Comparison of ENCODE assay signal across 8 cellular contexts in genomic region chr1:55213885-55214213, GRCh38. TPM values are rescaled to one million over a fixed set of nuclear protein-coding genes. Genes with fewer than 3 reads are reported as not detected.
DNase-seq lines count a peak whose midpoint lies in the region; ATAC-seq, FAIRE-seq and TF ChIP-seq lines count a peak whose summit lies in the region.

No MANE protein-coding gene starts in this region.

- no peaks in the 10 kb centered on the region; the same call in 1 of the 2 replicates for H4K20me1 ChIP-seq in MM.1S (ENCODE audit: insufficient read depth, low read length)

- no peaks in the 10 kb centered on the region; the same call in 1 of the 2 replicates for H3F3A ChIP-seq in MM.1S (ENCODE audit: insufficient read depth, low read length)

- no peak for ATAC-seq in GM21360 (IDR thresholded peaks at IDR 0.05; ENCODE audit: unreplicated experiment)

- TF ChIP-seq CTCF in BE2C (IDR thresholded peaks at IDR 0.05; ENCODE audit: low read depth, low read length) (no peak), MM.1S (IDR thresholded peaks at IDR 0.05; ENCODE audit: low read length) (no peak), bronchial epithelial cell (IDR thresholded peaks at IDR 0.05; ENCODE audit: insufficient read depth, low read length, severe bottlenecking) (no peak)

- H3K4me3 ChIP-seq in BE2C (ENCODE audit: low read depth, low read length), result peak overlapping the region; percentile 82
- H3K4me3 ChIP-seq in MM.1S (ENCODE audit: low read length), result peak overlapping the region; percentile 96
- H3K4me3 ChIP-seq in bronchial epithelial cell (ENCODE audit: low read depth, low read length), result peak overlapping the region; percentile 92
- H3K4me3 ChIP-seq in muscle layer of duodenum (ENCODE audit: low read depth in 1 of 2, low read length in 2 of 2), result peak overlapping the region; percentile 79 to 80

- no peaks in the 10 kb centered on the region for H3K27me3 ChIP-seq in BE2C
- no peaks in the 10 kb centered on the region for H3K27me3 ChIP-seq in MM.1S (replicated peaks; ENCODE audit: insufficient read depth, low read length)
- no peaks in the 10 kb centered on the region for H3K27me3 ChIP-seq in bronchial epithelial cell (ENCODE audit: control insufficient read depth, insufficient read depth, low read length)
- no peaks in the 10 kb centered on the region for H3K27me3 ChIP-seq in muscle layer of duodenum (ENCODE audit: low read depth, low read length)

- DNase-seq in BE2C (peak; percentile 6), MM.1S (no peak), bronchial epithelial cell (ENCODE audit: low read depth) (no peak), OCI-M2 (lab: John Stamatoyannopoulos, UW; ENCODE audit: unreplicated experiment) (no peak), NCI-H2227 treated with DMSO at 0.1 percent for 48 hours (lab: John Stamatoyannopoulos, UW) (no peak), NCI-H510A (lab: John Stamatoyannopoulos, UW) (no peak)

- H3K27ac ChIP-seq in MM.1S (ENCODE audit: low read length) (no peak overlapping the region), muscle layer of duodenum (ENCODE audit: low read length) (peak overlapping the region; percentile 83)

- H3K36me3 ChIP-seq in BE2C (no peaks in the 10 kb centered on the region), MM.1S (replicated peaks; ENCODE audit: insufficient read depth, low read length) (no peaks in the 10 kb centered on the region), bronchial epithelial cell (ENCODE audit: control insufficient read depth, insufficient read depth, low read length) (no peaks in the 10 kb centered on the region), muscle layer of duodenum (ENCODE audit: control insufficient read depth in 1 of 2, insufficient read depth in 2 of 2, low read length in 2 of 2) (no peaks in the 10 kb centered on the region)

- H3K79me2 ChIP-seq in MM.1S (ENCODE audit: low read length), result peaks cover 70% of the 10 kb centered on the region

- H3K9me3 ChIP-seq in BE2C (no peaks in the 10 kb centered on the region), MM.1S (replicated peaks; ENCODE audit: insufficient read depth, low read length) (no peaks in the 10 kb centered on the region), muscle layer of duodenum (ENCODE audit: control insufficient read depth in 1 of 2, low read length in 2 of 2) (no peaks in the 10 kb centered on the region)

- no peak overlapping the region for H2AFZ ChIP-seq in MM.1S (ENCODE audit: low read length)

- peak overlapping the region; percentile 93; the same call in 1 of the 2 replicates for H3K4me2 ChIP-seq in MM.1S (ENCODE audit: low read depth, low read length)

- H3K9me2 ChIP-seq in MM.1S (replicated peaks; ENCODE audit: insufficient read depth, low read length), result no peaks in the 10 kb centered on the region

- H3K4me1 ChIP-seq in BE2C, result no peaks in the 10 kb centered on the region
- peaks cover 27% of the 10 kb centered on the region for H3K4me1 ChIP-seq in MM.1S (ENCODE audit: low read length)
- peaks cover 31 to 34% of the 10 kb centered on the region in 2 donors for H3K4me1 ChIP-seq in muscle layer of duodenum (ENCODE audit: control insufficient read depth in 1 of 2, insufficient read depth in 2 of 2, low read length in 2 of 2)

- no peak for FAIRE-seq in bronchial epithelial cell (lab: Jason Lieb, UNC)

- no peak overlapping the region for H3K9ac ChIP-seq in MM.1S (ENCODE audit: low read length)

RNA-seq across cellular contexts. Expression of gene USP24, which starts 1.3 kb away (rescaled TPM):
- polyA plus RNA-seq in BE2C (2012; ENCODE audit: insufficient read depth, insufficient read length, low read depth), result 11.6 TPM
- total RNA-seq in bronchial epithelial cell, result 37.6 and 40.8 TPM in 2 replicates
